31 cellular contexts compared by ENCODE assay signal in the genomic region with DNA sequence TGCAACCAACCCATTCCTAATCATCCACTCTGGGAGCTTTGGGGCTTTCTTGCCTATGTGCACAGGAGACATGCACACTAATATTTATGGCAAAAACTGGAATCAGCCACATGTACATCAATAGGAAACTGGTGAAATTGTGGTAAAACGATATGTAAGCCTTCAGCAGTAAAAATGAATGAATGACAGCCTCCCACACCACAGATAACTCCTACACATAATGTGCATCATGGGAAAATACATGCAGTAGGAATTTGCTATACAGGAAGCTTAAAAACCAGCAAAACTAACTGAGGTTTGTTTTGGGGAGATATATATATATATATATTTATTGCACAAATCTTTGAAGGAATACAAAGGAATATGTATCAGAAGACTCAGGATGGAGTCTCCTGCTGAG. TPM values are rescaled to one million over a fixed set of nuclear protein-coding genes. Genes with fewer than 3 reads are reported as not detected.
"Had no signal": no experiment of that assay in that cellular context is flagged by ENCODE, and none has a peak within 500 bp of the region (broad histone marks: within the 10 kb centered on the region; RNA-seq: fewer than 3 reads in every experiment).

No MANE protein-coding gene starts in this region.

- H3K4me3 Mint-ChIP-seq: stimulated activated effector memory CD8-positive, alpha-beta T cell treated with anti-CD3 and anti-CD28 coated beads, Interleukin-12 subunit alpha, Interleukin-12 subunit beta, amount 100 ng/mL, for 72 hours; stimulated activated memory B cell treated with anti-CD40 and anti-IgM and Interleukin-4, amounts not matched to agents 10 μg/mL and 1 μg/mL and 100 μg/mL, for 72 hours; stimulated activated naive B cell treated with anti-CD40 and anti-IgM and Interleukin-4, amounts not matched to agents 10 μg/mL and 1 μg/mL and 100 μg/mL, for 72 hours; stimulated activated naive CD8-positive, alpha-beta T cell treated with anti-CD3 and anti-CD28 coated beads, Interleukin-15, amount 100 ng/mL, for 72 hours; stimulated activated naive CD8-positive, alpha-beta T cell treated with anti-CD3 and anti-CD28 coated beads, Interleukin-15, Interleukin-2, amounts not matched to agents 100 ng/mL and 50 ng/mL, for 24 hours; type B pancreatic cell had no signal

- H3K4me1 Mint-ChIP-seq: stimulated activated effector memory CD8-positive, alpha-beta T cell treated with anti-CD3 and anti-CD28 coated beads, Interleukin-12 subunit alpha, Interleukin-12 subunit beta, amount 100 ng/mL, for 72 hours; stimulated activated memory B cell treated with anti-CD40 and anti-IgM and Interleukin-4, amounts not matched to agents 10 μg/mL and 1 μg/mL and 100 μg/mL, for 72 hours; stimulated activated naive B cell treated with anti-CD40 and anti-IgM and Interleukin-4, amounts not matched to agents 10 μg/mL and 1 μg/mL and 100 μg/mL, for 72 hours; stimulated activated naive CD8-positive, alpha-beta T cell treated with anti-CD3 and anti-CD28 coated beads, Interleukin-15, amount 100 ng/mL, for 72 hours had no signal

- H3K36me3 Mint-ChIP-seq: stimulated activated effector memory CD8-positive, alpha-beta T cell treated with anti-CD3 and anti-CD28 coated beads, Interleukin-12 subunit alpha, Interleukin-12 subunit beta, amount 100 ng/mL, for 72 hours; type B pancreatic cell had no signal

- H3K9me3 Mint-ChIP-seq: stimulated activated effector memory CD8-positive, alpha-beta T cell treated with anti-CD3 and anti-CD28 coated beads, Interleukin-12 subunit alpha, Interleukin-12 subunit beta, amount 100 ng/mL, for 72 hours; stimulated activated naive CD8-positive, alpha-beta T cell treated with anti-CD3 and anti-CD28 coated beads, Interleukin-15, amount 100 ng/mL, for 72 hours; type B pancreatic cell had no signal

- DNase-seq: stimulated activated CD4-positive, alpha-beta T cell treated with anti-CD3 and anti-CD28 coated beads, Interleukin-2, amount 100 ng/mL, for 48 hours; stimulated activated CD4-positive, alpha-beta T cell treated with anti-CD3 and anti-CD28 coated beads, Interleukin-4, amount 100 ng/mL, for 1 hour; stimulated activated CD4-positive, alpha-beta T cell treated with anti-CD3 and anti-CD28 coated beads, Interleukin-4, amount 100 ng/mL, for 24 hours; stimulated activated CD4-positive, alpha-beta T cell treated with anti-CD3 and anti-CD28 coated beads, Interleukin-4, amount 100 ng/mL, for 4 hours; stimulated activated CD8-positive, alpha-beta memory T cell treated with anti-CD3 and anti-CD28 coated beads, Interleukin-4, amount 100 ng/mL, for 48 hours; stimulated activated naive B cell treated with anti-CD40 and anti-IgM and Interleukin-4, amounts not matched to agents 10 μg/mL and 1 μg/mL and 100 μg/mL, for 72 hours; stimulated activated naive CD4-positive, alpha-beta T cell; stimulated activated naive CD4-positive, alpha-beta T cell treated with Interleukin-2 at 50 U/mL for 16 hours; stimulated activated naive CD8-positive, alpha-beta T cell treated with anti-CD3 and anti-CD28 coated beads, Interleukin-15, amount 100 ng/mL, for 72 hours; stimulated activated naive CD8-positive, alpha-beta T cell treated with anti-CD3 and anti-CD28 coated beads, Interleukin-15, Interleukin-2, amounts not matched to agents 100 U/mL and 50 U/mL, for 24 hours; stomach; substantia nigra; testis; thyroid gland; tibial artery; transverse colon; trophoblast cell; upper lobe of left lung; upper lobe of right lung; uterus had no signal

- H3K27me3 Mint-ChIP-seq: stimulated activated memory B cell treated with anti-CD40 and anti-IgM and Interleukin-4, amounts not matched to agents 10 μg/mL and 1 μg/mL and 100 μg/mL, for 72 hours; stimulated activated naive B cell treated with anti-CD40 and anti-IgM and Interleukin-4, amounts not matched to agents 10 μg/mL and 1 μg/mL and 100 μg/mL, for 72 hours; stimulated activated naive CD8-positive, alpha-beta T cell treated with anti-CD3 and anti-CD28 coated beads, Interleukin-15, amount 100 ng/mL, for 72 hours; stimulated activated naive CD8-positive, alpha-beta T cell treated with anti-CD3 and anti-CD28 coated beads, Interleukin-15, Interleukin-2, amounts not matched to agents 100 ng/mL and 50 ng/mL, for 24 hours had no signal

- FAIRE-seq: urothelium cell line had no signal

- H3K27ac Mint-ChIP-seq: stimulated activated effector memory CD8-positive, alpha-beta T cell treated with anti-CD3 and anti-CD28 coated beads, Interleukin-12 subunit alpha, Interleukin-12 subunit beta, amount 100 ng/mL, for 72 hours; stimulated activated memory B cell treated with anti-CD40 and anti-IgM and Interleukin-4, amounts not matched to agents 10 μg/mL and 1 μg/mL and 100 μg/mL, for 72 hours; stimulated activated naive B cell treated with anti-CD40 and anti-IgM and Interleukin-4, amounts not matched to agents 10 μg/mL and 1 μg/mL and 100 μg/mL, for 72 hours; stimulated activated naive CD8-positive, alpha-beta T cell treated with anti-CD3 and anti-CD28 coated beads, Interleukin-15, amount 100 ng/mL, for 72 hours; stimulated activated naive CD8-positive, alpha-beta T cell treated with anti-CD3 and anti-CD28 coated beads, Interleukin-15, Interleukin-2, amounts not matched to agents 100 ng/mL and 50 ng/mL, for 24 hours; type B pancreatic cell had no signal

- ATAC-seq: stimulated activated effector memory CD8-positive, alpha-beta T cell treated with anti-CD3 and anti-CD28 coated beads, Interleukin-12 subunit alpha, Interleukin-12 subunit beta, amount 100 ng/mL, for 72 hours; stimulated activated memory B cell treated with anti-CD40 and anti-IgM and Interleukin-4, amounts not matched to agents 10 μg/mL and 1 μg/mL and 100 μg/mL, for 72 hours; stimulated activated naive B cell treated with anti-CD40 and anti-IgM and Interleukin-4, amounts not matched to agents 10 μg/mL and 1 μg/mL and 100 μg/mL, for 72 hours; stimulated activated naive CD8-positive, alpha-beta T cell treated with anti-CD3 and anti-CD28 coated beads, Interleukin-15, amount 100 ng/mL, for 72 hours; stimulated activated naive CD8-positive, alpha-beta T cell treated with anti-CD3 and anti-CD28 coated beads, Interleukin-15, Interleukin-2, amounts not matched to agents 100 U/mL and 50 U/mL, for 24 hours; upper lobe of right lung had no signal

RNA-seq across cellular contexts. Expression of a gene that starts 47.6 kb away (rescaled TPM):
- total RNA-seq: stomach, subcutaneous adipose tissue, temporal lobe, tibial nerve, transverse colon, ureter, urinary bladder, vagina had no signal
- polyA plus RNA-seq: urinary bladder had no signal
